Comparison of ENCODE assay signal across 18 cellular contexts in genomic region chr3:166177130-166177529, GRCh38.
DNase-seq lines count a peak whose midpoint lies in the region; ATAC-seq, FAIRE-seq and TF ChIP-seq lines count a peak whose summit lies in the region.
"Had no signal": no experiment of that assay in that cellular context is flagged by ENCODE, and none has a peak within 500 bp of the region (broad histone marks: within the 10 kb centered on the region; RNA-seq: fewer than 3 reads in every experiment).

No MANE protein-coding gene starts in this region.

- no peak for FAIRE-seq in K562 (lab: Jason Lieb, UNC)
- FAIRE-seq: A204.1, GM12891 had no signal

- no TSS peak for BruUV-seq in K562 (replicated peaks; lab: Mats Ljungman, UMichigan)

- H3K27ac ChIP-seq in OCI-LY1 (ENCODE audit: low read depth, low read length, poor library complexity, severe bottlenecking), result no peak overlapping the region
- H3K27ac ChIP-seq in K562 (ENCODE audit: extremely low read depth, low read depth, low read length), result no peak overlapping the region

- 0 out of 2 replicates have a peak overlapping the region, but pooled peaks have one; percentile 43 for H2AFZ ChIP-seq in OCI-LY1 (ENCODE audit: low read length)
- no peak overlapping the region for H2AFZ ChIP-seq in K562 (ENCODE audit: low read depth, low read length)

- no peaks in the 10 kb centered on the region for H3K79me2 ChIP-seq in OCI-LY1 (ENCODE audit: insufficient read depth, low read length)
- H3K79me2 ChIP-seq in K562 (ENCODE audit: control insufficient read depth, insufficient read depth, low read length), result no peaks in the 10 kb centered on the region

- H4K20me1 ChIP-seq in OCI-LY1 (ENCODE audit: insufficient read depth, low read length) (no peaks in the 10 kb centered on the region), K562 (replicated peaks; ENCODE audit: control insufficient read depth, insufficient read depth, low read length) (no peaks in the 10 kb centered on the region)

- WGBS in K562 (ENCODE audit: insufficient coverage, low coverage, missing lambda C conversion rate), result 20% methylated on average over 1 of the region's 1 CpG

- H3K4me3 ChIP-seq in OCI-LY1 (ENCODE audit: low read depth, low read length, poor library complexity, severe bottlenecking) (no peak overlapping the region), K562 (no peak overlapping the region)

- CTCF ChIA-PET in K562 (lab: Yijun Ruan, JAX; ENCODE audit: low intra/inter-chr PET ratio), result no interaction called here

- in situ Hi-C loops in K562 (cut with MboI), result no loop called here

- ATAC-seq in K562, result peak; percentile 58
- no peak for ATAC-seq in GM19324 (IDR thresholded peaks at IDR 0.05; ENCODE audit: low FRiP score, unreplicated experiment)
- no peak for ATAC-seq in GM18511 (IDR thresholded peaks at IDR 0.05; ENCODE audit: unreplicated experiment)

- intact Hi-C loops in K562 (cut with micrococcal nuclease), result no loop called here

- H3K4me1 ChIP-seq in OCI-LY1 (ENCODE audit: insufficient read depth, low read length, severe bottlenecking), result no peaks in the 10 kb centered on the region
- no peaks in the 10 kb centered on the region; a peak in 1 of 5 replicates for H3K4me1 ChIP-seq in K562 (replicated peaks in 1 of 2; ENCODE audit: control insufficient read depth in 2 of 2, insufficient read depth in 2 of 2, low read length in 2 of 2)

- no peak overlapping the region for H3K9ac ChIP-seq in OCI-LY1 (ENCODE audit: low read length)
- H3K9ac ChIP-seq in K562 (ENCODE audit: insufficient read depth in 1 of 2, low read depth in 2 of 2, low read length in 2 of 2), result no peak overlapping the region

- TF ChIP-seq RAD21 in K562 (CRISPR knock-in tag; conservative IDR thresholded peaks at IDR 0.05 in 1 of 2, IDR thresholded peaks at IDR 0.05 in 1 of 2), result no peak

- TF ChIP-seq CTCF in OCI-LY1 (IDR thresholded peaks at IDR 0.05; ENCODE audit: low read length), result no peak
- no peak for TF ChIP-seq CTCF in K562 (IDR thresholded peaks at IDR 0.05 in 2 of 3, conservative IDR thresholded peaks at IDR 0.05 in 1 of 3; ENCODE audit: insufficient read depth in 2 of 3, low read depth in 1 of 3, low read length in 3 of 3)

- no peaks in the 10 kb centered on the region for H3K27me3 ChIP-seq in OCI-LY1 (ENCODE audit: insufficient read depth, low read length)
- no peaks in the 10 kb centered on the region for H3K27me3 ChIP-seq in K562 (ENCODE audit: control insufficient read depth in 2 of 2, insufficient read depth in 2 of 2, low read length in 2 of 2)

- H3K9me3 ChIP-seq in OCI-LY1 (ENCODE audit: low read length) (no peaks in the 10 kb centered on the region), K562 (replicated peaks; ENCODE audit: control insufficient read depth, insufficient read depth, low read depth, low read length) (no peaks in the 10 kb centered on the region; the same call in 1 of the 2 replicates)

- H3K36me3 ChIP-seq in OCI-LY1 (ENCODE audit: insufficient read depth, low read length) (no peaks in the 10 kb centered on the region), K562 (ENCODE audit: control insufficient read depth, insufficient read depth, low read length) (no peaks in the 10 kb centered on the region)

- H3F3A ChIP-seq in OCI-LY1 (ENCODE audit: insufficient read depth, low read length), result no peaks in the 10 kb centered on the region

- H3K9me1 ChIP-seq in K562 (ENCODE audit: control insufficient read depth, insufficient read depth, low read length), result no peaks in the 10 kb centered on the region

- POLR2A ChIA-PET in K562 (lab: Yijun Ruan, JAX), result no interaction called here

- no peaks in the 10 kb centered on the region; the same call in 1 of the 2 replicates for H3K9me2 ChIP-seq in OCI-LY1 (ENCODE audit: low read depth, low read length)

- no peak overlapping the region for H3K4me2 ChIP-seq in OCI-LY1 (ENCODE audit: low read length)
- H3K4me2 ChIP-seq in K562 (ENCODE audit: insufficient read depth, low read length), result no peak overlapping the region

- no peak for TF ChIP-seq EP300 in K562 (IDR thresholded peaks at IDR 0.05; ENCODE audit: low read length)

- DNase-seq in A172 (ENCODE audit: low spot score) (peak; percentile 10), K562 (ENCODE audit: extremely low read depth in 1 of 4, low spot score in 3 of 4) (peak in 1 of 4 experiments; percentile 12), kidney tubule cell (ENCODE audit: low spot score) (peak; percentile 2), germinal center (ENCODE audit: low spot score) (no peak)
- no peak for DNase-seq in stimulated activated CD4-positive, alpha-beta T cell treated with anti-CD3 and anti-CD28 coated beads, Interleukin-4, amount 100 ng/mL, for 1 hour
- DNase-seq: COR-L47, DMS53, GOT3, KBM-7, NCI-H1105 treated with DMSO at 0.1 percent for 48 hours, NCI-H187, NCI-H2171, NCI-H82 had no signal

- TF ChIP-seq POLR2A in K562 (conservative IDR thresholded peaks at IDR 0.05), result no peak

TF ChIP-seq in K562, 482 proteins besides CTCF, POLR2A, EP300 and RAD21:
- TF ChIP-seq SETDB1 (IDR thresholded peaks at IDR 0.05; ENCODE audit: low read length) (no peak), POLR2AphosphoS2 (IDR thresholded peaks at IDR 0.05; ENCODE audit: low read length) (no peak), CHD4 (IDR thresholded peaks at IDR 0.05; ENCODE audit: insufficient read depth, insufficient replicate concordance, low read depth, low read length, poor library complexity, severe bottlenecking) (no peak), THRB (CRISPR knock-in tag; conservative IDR thresholded peaks at IDR 0.05) (no peak), TCF3 (CRISPR knock-in tag; IDR thresholded peaks at IDR 0.05) (peak; percentile 62), PURB (CRISPR knock-in tag; IDR thresholded peaks at IDR 0.05; ENCODE audit: low read depth) (no peak)

Comparison
In these comparisons a context has a peak if more than half of its experiments do, and no peak if none do; other contexts are left out.
1. DNase-seq: peak in A172 (single experiment) and kidney tubule cell (single experiment); none in germinal center (single experiment) and stimulated activated CD4-positive, alpha-beta T cell treated with anti-CD3 and anti-CD28 coated beads, Interleukin-4, amount 100 ng/mL, for 1 hour (single experiment).